ENCODE assay signal across 20 cellular contexts in the genomic region with DNA sequence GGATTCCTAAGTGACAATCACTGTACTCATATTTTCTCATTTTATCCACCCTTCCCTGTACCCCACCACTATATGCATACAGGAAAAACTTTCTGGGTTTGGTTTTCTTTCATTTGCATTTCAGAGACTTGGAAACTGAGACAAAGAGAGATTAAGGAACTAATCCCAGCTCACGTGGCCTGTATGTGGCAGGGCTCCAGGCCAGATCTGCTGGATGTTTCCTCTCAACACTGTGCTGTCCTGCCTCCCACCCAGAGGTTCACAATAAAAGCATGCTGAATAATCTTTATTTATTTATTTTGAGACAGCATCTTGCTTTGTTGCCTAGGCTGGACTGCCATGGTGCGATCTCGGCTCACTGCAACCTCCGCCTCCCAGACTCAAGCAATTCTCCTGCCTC.
"Had no signal": no experiment of that assay in that cellular context is flagged by ENCODE, and none has a peak within 500 bp of the region (broad histone marks: within the 10 kb centered on the region; RNA-seq: fewer than 3 reads in every experiment).

No MANE protein-coding gene starts in this region.

- H3K4me1 ChIP-seq: left lung, parathyroid adenoma, prostate gland, suprapubic skin, upper lobe of left lung, uterus had no signal

- H3K9me3 ChIP-seq: left lung, prostate gland, right lobe of liver, suprapubic skin, thyroid gland, upper lobe of left lung, uterus had no signal

- H3K27ac ChIP-seq: heart left ventricle, left lung, parathyroid adenoma, prostate gland, right lobe of liver, suprapubic skin, thyroid gland, upper lobe of left lung, uterus had no signal

- H3K9ac ChIP-seq: parathyroid adenoma had no signal

- H3K4me3 ChIP-seq: heart left ventricle, left lung, lung, prostate gland, right lobe of liver, suprapubic skin, thyroid gland, upper lobe of left lung, uterus had no signal

- DNase-seq: effector memory CD4-positive, alpha-beta T cell; hippocampal formation; left lung; mesenchymal stem cell; midbrain; naive B cell; right lobe of liver; stimulated activated CD4-positive, alpha-beta T cell treated with anti-CD3 and anti-CD28 coated beads, Interleukin-4, amount 100 ng/mL, for 1 hour; stimulated activated CD8-positive, alpha-beta memory T cell treated with anti-CD3 and anti-CD28 coated beads, Interleukin-4, amount 100 ng/mL, for 48 hours; stimulated activated naive CD8-positive, alpha-beta T cell treated with anti-CD3 and anti-CD28 coated beads, Interleukin-15, Interleukin-2, amounts not matched to agents 100 U/mL and 50 U/mL, for 24 hours; thyroid gland; upper lobe of left lung; uterus had no signal

- H3K36me3 ChIP-seq: prostate gland, right lobe of liver, uterus had no signal

- FAIRE-seq: endometrium, islet of Langerhans had no signal

- H3K27me3 ChIP-seq: heart left ventricle, left lung, right lobe of liver, suprapubic skin, thyroid gland, upper lobe of left lung, uterus had no signal
